ENCODE assay signal across 8 cellular contexts in genomic region chr1:1573843-1574720, GRCh38. TPM values are rescaled to one million over a fixed set of nuclear protein-coding genes. Genes with fewer than 3 reads are reported as not detected.
DNase-seq lines count a peak whose midpoint lies in the region; ATAC-seq and TF ChIP-seq lines count a peak whose summit lies in the region.

No MANE protein-coding gene starts in this region.

- no TSS peak for BruUV-seq in Panc1 (replicated peaks; lab: Mats Ljungman, UMichigan)

- TF ChIP-seq POLR2A in ovary (IDR thresholded peaks at IDR 0.05): no peak

- 0% methylated on average over 81 to 96 of the region's 96 CpGs for WGBS in ovary, 3 donors
- WGBS in urinary bladder: under 1% methylated on average over 96 of the region's 96 CpGs

- peaks cover 5% of the 10 kb centered on the region for H3K36me3 Mint-ChIP-seq in activated naive CD4-positive, alpha-beta T cell treated with anti-CD3 and anti-CD28 coated beads, Interleukin-2, amount 50 U/mL, for 24 hours

- peak overlapping the region; percentile 96 to 98 for H3K4me3 ChIP-seq in Panc1 (ENCODE audit: low read depth in 2 of 2, low read length in 2 of 2)
- H3K4me3 ChIP-seq in ovary: peak overlapping the region; percentile 63
- peak overlapping the region; percentile 100 for H3K4me3 ChIP-seq in urinary bladder (ENCODE audit: low read depth, low read length)

- peak overlapping the region; percentile 99 for H3K4me3 Mint-ChIP-seq in activated naive CD4-positive, alpha-beta T cell treated with anti-CD3 and anti-CD28 coated beads, Interleukin-2, amount 50 U/mL, for 24 hours

- DNase-seq in DMS79 (lab: John Stamatoyannopoulos, UW) (peak; percentile 45), HT-29 (ENCODE audit: low spot score) (peak; percentile 67), Panc1 (ENCODE audit: low read depth, low spot score) (no peak), head of caudate nucleus (peak in 39 of 42 donors; percentile 32 to 81 (median 59)), ovary (peak in 3 of 5 donors; percentile 56 to 61 (median 60))

- POLR2A ChIA-PET in Panc1 (lab: Charles Lee): no interaction called here

- H3K9me3 Mint-ChIP-seq in activated naive CD4-positive, alpha-beta T cell treated with anti-CD3 and anti-CD28 coated beads, Interleukin-2, amount 50 U/mL, for 24 hours: no peaks in the 10 kb centered on the region

- H3K9me3 ChIP-seq in Panc1 (ENCODE audit: control insufficient read depth, insufficient read depth, low read depth, low read length): no peaks in the 10 kb centered on the region
- no peaks in the 10 kb centered on the region for H3K9me3 ChIP-seq in ovary

- H3K4me1 ChIP-seq in Panc1 (ENCODE audit: control insufficient read depth, insufficient read depth, low read length) (peaks cover 14% of the 10 kb centered on the region), ovary (ENCODE audit: insufficient read depth) (peaks cover 4% of the 10 kb centered on the region), urinary bladder (ENCODE audit: insufficient read depth) (no peaks in the 10 kb centered on the region)

- peak overlapping the region; percentile 100 for H3K27ac Mint-ChIP-seq in activated naive CD4-positive, alpha-beta T cell treated with anti-CD3 and anti-CD28 coated beads, Interleukin-2, amount 50 U/mL, for 24 hours

- peaks cover 36% of the 10 kb centered on the region for H3K4me1 Mint-ChIP-seq in activated naive CD4-positive, alpha-beta T cell treated with anti-CD3 and anti-CD28 coated beads, Interleukin-2, amount 50 U/mL, for 24 hours

- H3K36me3 ChIP-seq in Panc1 (ENCODE audit: control insufficient read depth, insufficient read depth, low read length) (peaks cover 6% of the 10 kb centered on the region; the same call in 1 of the 2 replicates), ovary (no peaks in the 10 kb centered on the region), urinary bladder (ENCODE audit: insufficient read depth) (no peaks in the 10 kb centered on the region)

- no peak for TF ChIP-seq EP300 in ovary (IDR thresholded peaks at IDR 0.05)

- H3K27ac ChIP-seq in Panc1 (ENCODE audit: low read length): peak overlapping the region; percentile 84
- H3K27ac ChIP-seq in ovary: peak overlapping the region; percentile 97 to 99
- peak overlapping the region; percentile 100 for H3K27ac ChIP-seq in urinary bladder (ENCODE audit: low read depth)

- ATAC-seq in GM21390 (IDR thresholded peaks at IDR 0.05; ENCODE audit: unreplicated experiment): peak; percentile 61
- peak; percentile 88 for ATAC-seq in Panc1

- no peaks in the 10 kb centered on the region for H3K27me3 Mint-ChIP-seq in activated naive CD4-positive, alpha-beta T cell treated with anti-CD3 and anti-CD28 coated beads, Interleukin-2, amount 50 U/mL, for 24 hours

- H3K27me3 ChIP-seq in Panc1 (ENCODE audit: control insufficient read depth, insufficient read depth, low read length): no peaks in the 10 kb centered on the region
- H3K27me3 ChIP-seq in ovary: no peaks in the 10 kb centered on the region

- intact Hi-C loops in Panc1 (cut with micrococcal nuclease; ENCODE audit: unreplicated experiment) (no loop called here), head of caudate nucleus (cut with DNase I) (no loop called here), ovary (cut with DNase I) (loop anchor here in 1 of 4 donors (2.0 kb wide), 1 partner anchor 317 kb away; the partner anchor contains the start of gene GNB1)

- TF ChIP-seq CTCF in Panc1 (IDR thresholded peaks at IDR 0.05): no peak
- TF ChIP-seq CTCF in ovary (IDR thresholded peaks at IDR 0.05): peak in 1 of 3 donors; percentile 24

- CTCF ChIA-PET in Panc1 (lab: Charles Lee): interaction anchor here (0.6 kb wide), 1 partner anchor 211 kb away, joined by 3 read pairs; no protein-coding TSS in a partner anchor

- in situ Hi-C loops in Panc1 (cut with HindIII; ENCODE audit: low pct_unique_long_range_greater_than_20kb, low sequenced_read_pairs): no loop called here

RNA-seq across cellular contexts. Expression of gene SSU72, which starts 0.6 kb away (rescaled TPM):
- total RNA-seq in HT-29 (2014; rRNA removed; shearing (Covaris generic)): 140 and 148 TPM in 2 replicates
- 217 TPM for total RNA-seq in Panc1 (2021; ENCODE audit: unreplicated experiment)
- polyA plus RNA-seq in Panc1 (2012; ENCODE audit: insufficient read length): 240 TPM
- 100 to 1,000 TPM in 6 of 7 donors, 10 to 100 TPM in 1; 91.9 to 119 (median 113) TPM for total RNA-seq in ovary
- 100 to 1,000 TPM in 1 of 2 donors, 10 to 100 TPM in 1; 72.3 to 107 TPM for polyA plus RNA-seq in ovary
- 38.5 TPM for total RNA-seq in urinary bladder
- 83.5 TPM for polyA plus RNA-seq in urinary bladder

RNA-seq across cellular contexts. Expression of gene FNDC10, which starts 25.9 kb away (rescaled TPM):
- not detected in 2 replicates for total RNA-seq in HT-29 (2014; rRNA removed; shearing (Covaris generic))
- 16.2 TPM for total RNA-seq in Panc1 (2021; ENCODE audit: unreplicated experiment)
- 22.7 TPM for polyA plus RNA-seq in Panc1 (2012; ENCODE audit: insufficient read length)
- 1 to 10 TPM in 5 of 7 donors, under 1 TPM in 2; 0.33 to 3.2 (median 2.0) TPM for total RNA-seq in ovary
- polyA plus RNA-seq in ovary: 1 to 10 TPM in 1 of 2 donors, not detected in 1; 1.5 TPM
- total RNA-seq in urinary bladder: 0.58 TPM
- polyA plus RNA-seq in urinary bladder: 2.2 TPM

RNA-seq across cellular contexts. Expression of gene TMEM240, which starts 33.7 kb away (rescaled TPM):
- 1.4 and 2.4 TPM in 2 replicates for total RNA-seq in HT-29 (2014; rRNA removed; shearing (Covaris generic))
- 4.1 TPM for total RNA-seq in Panc1 (2021; ENCODE audit: unreplicated experiment)
- polyA plus RNA-seq in Panc1 (2012; ENCODE audit: insufficient read length): 4.4 TPM
- total RNA-seq in ovary: 10 to 100 TPM in 3 of 7 donors, 1 to 10 TPM in 4; 6.2 to 20.8 (median 9.9) TPM
- polyA plus RNA-seq in ovary: 10 to 100 TPM in 1 of 2 donors, not detected in 1; 30.3 TPM
- total RNA-seq in urinary bladder: 6.7 TPM
- 31.0 TPM for polyA plus RNA-seq in urinary bladder

RNA-seq across cellular contexts. Expression of gene MIB2, which starts 41.2 kb away (rescaled TPM):
- 65.3 and 89.0 TPM in 2 replicates for total RNA-seq in HT-29 (2014; rRNA removed; shearing (Covaris generic))
- total RNA-seq in Panc1 (2021; ENCODE audit: unreplicated experiment) (74.5 TPM), ovary (100 to 1,000 TPM in 2 of 7 donors, 10 to 100 TPM in 5; 68.8 to 110 (median 81.6) TPM), urinary bladder (20.9 TPM)
- polyA plus RNA-seq in Panc1 (2012; ENCODE audit: insufficient read length): 92.4 TPM
- polyA plus RNA-seq in ovary (10 to 100 TPM in 1 of 2 donors, 1 to 10 TPM in 1; 1.8 to 71.1 TPM), urinary bladder (74.5 TPM)

RNA-seq across cellular contexts. Expression of gene MMP23B, which starts 57.9 kb away (rescaled TPM):
- total RNA-seq in HT-29 (2014; rRNA removed; shearing (Covaris generic)): 0.10 and 1.3 TPM in 2 replicates
- total RNA-seq in Panc1 (2021; ENCODE audit: unreplicated experiment) (5.0 TPM), ovary (100 to 1,000 TPM in 3 of 7 donors, 10 to 100 TPM in 4; 25.4 to 128 (median 84.8) TPM), urinary bladder (45.6 TPM)
- polyA plus RNA-seq in Panc1 (2012; ENCODE audit: insufficient read length): 4.7 TPM
- polyA plus RNA-seq in ovary (10 to 100 TPM in 1 of 2 donors, under 1 TPM in 1; 0.88 to 32.9 TPM), urinary bladder (35.7 TPM)
